Comparison of ENCODE assay signal across 15 cellular contexts in the genomic region with DNA sequence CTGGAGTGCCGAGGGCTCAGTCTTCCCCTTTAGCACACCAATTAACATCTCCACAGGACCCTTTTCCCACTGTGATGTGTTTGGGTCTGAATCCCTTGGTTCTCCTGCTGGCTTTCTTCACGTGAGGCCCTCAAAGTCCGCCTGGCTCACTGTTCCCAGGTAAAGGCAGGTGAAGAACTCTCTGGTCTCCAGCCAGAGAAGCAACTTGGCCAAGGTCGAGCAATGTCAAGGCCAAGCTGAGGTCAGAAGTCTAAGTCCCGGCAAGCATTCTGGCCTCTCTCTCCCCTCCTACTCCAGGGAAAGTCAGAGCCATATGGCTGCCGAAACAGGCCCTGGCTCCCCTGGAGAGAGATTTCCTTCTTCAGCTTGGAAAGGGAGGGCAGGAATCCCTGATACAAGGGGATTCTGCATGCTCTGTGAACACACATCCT.
DNase-seq lines count a peak whose midpoint lies in the region; ATAC-seq and TF ChIP-seq lines count a peak whose summit lies in the region.
"Had no signal": no experiment of that assay in that cellular context is flagged by ENCODE, and none has a peak within 500 bp of the region (broad histone marks: within the 10 kb centered on the region; RNA-seq: fewer than 3 reads in every experiment).

No MANE protein-coding gene starts in this region.

- no peaks in the 10 kb centered on the region for H3K9me3 ChIP-seq in SK-N-MC (ENCODE audit: low read depth, low read length)
- no peaks in the 10 kb centered on the region for H3K9me3 ChIP-seq in iPS-18a (ENCODE audit: control insufficient read depth, low read depth, low read length)
- H3K9me3 ChIP-seq in sigmoid colon = no peaks in the 10 kb centered on the region

- no peak for TF ChIP-seq CTCF in sigmoid colon (IDR thresholded peaks at IDR 0.05)

- TF ChIP-seq EP300 in sigmoid colon (IDR thresholded peaks at IDR 0.05) = no peak

- ATAC-seq in HG02763 (IDR thresholded peaks at IDR 0.05; ENCODE audit: unreplicated experiment) (no peak), GM21786 (IDR thresholded peaks at IDR 0.05; ENCODE audit: unreplicated experiment) (no peak)

- peak; percentile 48 for DNase-seq in NCI-H2171 treated with DMSO at 0.1 percent for 48 hours (lab: John Stamatoyannopoulos, UW)
- DNase-seq in NCI-H2171 (lab: John Stamatoyannopoulos, UW) = no peak
- no peak for DNase-seq in SK-N-MC (ENCODE audit: low read depth, low spot score)
- DNase-seq in sigmoid colon = peak; percentile 29
- no peak for DNase-seq in NOMO-1 treated with dmso at 0.1 percent for 144 hours (lab: John Stamatoyannopoulos, UW; ENCODE audit: unreplicated experiment)
- DNase-seq: 8988T, KG1, NCI-H1092 treated with DMSO at 0.1 percent for 48 hours, NCI-H187 treated with DMSO at 0.1 percent for 48 hours, NCI-H510A, PC-9 had no signal

- peak overlapping the region; percentile 89 for H3K27ac ChIP-seq in SK-N-MC
- no peak overlapping the region for H3K27ac ChIP-seq in iPS-18a (ENCODE audit: low read length)
- no peak overlapping the region for H3K27ac ChIP-seq in sigmoid colon
- H3K27ac ChIP-seq: C4-2B, PC-9 had no signal

- intact Hi-C loops in sigmoid colon (cut with DNase I) = no loop called here

- H3K9ac ChIP-seq in SK-N-MC (ENCODE audit: insufficient read length) (no peak overlapping the region), iPS-18a (ENCODE audit: low read length) (no peak overlapping the region)

- 63 to 72% methylated on average over 6 of the region's 6 CpGs for WGBS in sigmoid colon, 2 donors

- H3K27me3 ChIP-seq in iPS-18a (ENCODE audit: control insufficient read depth, insufficient read depth, low read length) (peaks cover 62% of the 10 kb centered on the region), sigmoid colon (peaks cover 0 to 10% (median 0%) of the 10 kb centered on the region in 3 donors)

- peaks cover 48% of the 10 kb centered on the region for H3K4me1 ChIP-seq in iPS-18a (ENCODE audit: control insufficient read depth, low read depth, low read length)
- peaks cover 0 to 6% (median 0%) of the 10 kb centered on the region in 4 donors for H3K4me1 ChIP-seq in sigmoid colon

- no peak for TF ChIP-seq POLR2A in sigmoid colon (IDR thresholded peaks at IDR 0.05)

- H3K4me3 ChIP-seq in SK-N-MC (peak overlapping the region; percentile 68), iPS-18a (ENCODE audit: low read length) (peak overlapping the region; percentile 22), sigmoid colon (no peak overlapping the region)
- H3K4me3 ChIP-seq: PC-9 had no signal

- no peaks in the 10 kb centered on the region for H3K36me3 ChIP-seq in SK-N-MC (ENCODE audit: insufficient read depth, low read length)
- H3K36me3 ChIP-seq in iPS-18a (ENCODE audit: control insufficient read depth, low read depth, low read length) = no peaks in the 10 kb centered on the region
- no peaks in the 10 kb centered on the region for H3K36me3 ChIP-seq in sigmoid colon

Comparison
In these comparisons a context has a peak if more than half of its experiments do, and no peak if none do; other contexts are left out.
1. DNase-seq: peak in NCI-H2171 treated with DMSO at 0.1 percent for 48 hours (single experiment) and sigmoid colon (single experiment); none in NCI-H2171 (single experiment), SK-N-MC (single experiment) and NOMO-1 treated with dmso at 0.1 percent for 144 hours (single experiment).
2. H3K4me3 ChIP-seq: peak in SK-N-MC (single experiment) and iPS-18a (single experiment); none in sigmoid colon (0 of 4).